Comparison of ENCODE assay signal across 10 cellular contexts in genomic region chr11:94513091-94513490, GRCh38. TPM values are rescaled to one million over a fixed set of nuclear protein-coding genes. Genes with fewer than 3 reads are reported as not detected.
DNase-seq lines count a peak whose midpoint lies in the region; ATAC-seq, FAIRE-seq and TF ChIP-seq lines count a peak whose summit lies in the region.
"Had no signal": no experiment of that assay in that cellular context is flagged by ENCODE, and none has a peak within 500 bp of the region (broad histone marks: within the 10 kb centered on the region; RNA-seq: fewer than 3 reads in every experiment).

No MANE protein-coding gene starts in this region.

- H3K4me3 Mint-ChIP-seq in CD8-positive, alpha-beta memory T cell: peak overlapping the region; percentile 26 to 89 (median 79)

- H3K9me3 Mint-ChIP-seq in CD8-positive, alpha-beta memory T cell: no peaks in the 10 kb centered on the region
- H3K9me3 Mint-ChIP-seq: dendritic cell treated with granulocyte-macrophage colony-stimulating factor and Interleukin-4, amounts not matched to agents 40 ng/mL and 50 ng/mL, for 4 days had no signal

- no peaks in the 10 kb centered on the region for H3K9me3 ChIP-seq in CD8-positive, alpha-beta memory T cell (ENCODE audit: low read length)
- H3K9me3 ChIP-seq in kidney (ENCODE audit: control insufficient read depth in 1 of 2, low read length in 2 of 2): no peaks in the 10 kb centered on the region

- POLR2A ChIA-PET in CD8-positive, alpha-beta memory T cell (lab: Charles Lee): interaction anchor here (1.0 kb wide), 1 partner anchor 19 kb away, joined by 3 read pairs; the partner anchor contains the start of genes ANKRD49 and MRE11

- peaks cover 16 to 19% (median 19%) of the 10 kb centered on the region in 3 donors for H3K4me1 Mint-ChIP-seq in CD8-positive, alpha-beta memory T cell

- peak overlapping the region in 1 of 2 donors; percentile 14 for H3K9ac ChIP-seq in kidney (ENCODE audit: low read length in 2 of 2)

- DNase-seq in CD8-positive, alpha-beta memory T cell: no peak
- DNase-seq in NCI-H526 (lab: John Stamatoyannopoulos, UW) (peak; percentile 75 to 82), left lobe of liver (ENCODE audit: low spot score) (peak; percentile 50), amygdala (lab: John Stamatoyannopoulos, UW) (no peak), kidney (no peak), activated T-cell treated with anti-CD3 and anti-CD28 coated beads for 4 hours (no peak)

- H3K27ac ChIP-seq in CD8-positive, alpha-beta memory T cell (ENCODE audit: low read depth, low read length): no peak overlapping the region
- no peak overlapping the region for H3K27ac ChIP-seq in kidney (ENCODE audit: low read depth in 2 of 2, low read length in 2 of 2)

- intact Hi-C loops in kidney (cut with DNase I): no loop called here

- H3K4me3 ChIP-seq in CD8-positive, alpha-beta memory T cell (ENCODE audit: low read length): no peak overlapping the region
- peak overlapping the region in 1 of 2 donors; percentile 69 for H3K4me3 ChIP-seq in kidney (ENCODE audit: low read length in 2 of 2)

- ATAC-seq in HG02981 (IDR thresholded peaks at IDR 0.05; ENCODE audit: unreplicated experiment) (peak; percentile 57), left lobe of liver (peak; percentile 71), HG03442 (IDR thresholded peaks at IDR 0.05; ENCODE audit: unreplicated experiment) (no peak)

- TF ChIP-seq CTCF in kidney (IDR thresholded peaks at IDR 0.05; ENCODE audit: borderline replicate concordance, extremely low read depth, insufficient read depth): no peak

- H3K27me3 Mint-ChIP-seq in CD8-positive, alpha-beta memory T cell: peaks cover 7 to 25% of the 10 kb centered on the region in 2 donors
- H3K27me3 Mint-ChIP-seq: dendritic cell treated with granulocyte-macrophage colony-stimulating factor and Interleukin-4, amounts not matched to agents 40 ng/mL and 50 ng/mL, for 4 days had no signal

- H3K36me3 Mint-ChIP-seq in CD8-positive, alpha-beta memory T cell: no peaks in the 10 kb centered on the region

- H3K4me1 ChIP-seq in CD8-positive, alpha-beta memory T cell (ENCODE audit: insufficient read depth, low read length): peaks cover 14% of the 10 kb centered on the region
- peaks cover 4 to 5% of the 10 kb centered on the region in 2 donors for H3K4me1 ChIP-seq in kidney (ENCODE audit: control insufficient read depth in 1 of 2, insufficient read depth in 1 of 2, low read depth in 1 of 2, low read length in 2 of 2)

- no peaks in the 10 kb centered on the region for H3K36me3 ChIP-seq in CD8-positive, alpha-beta memory T cell (ENCODE audit: insufficient read depth, low read length)
- no peaks in the 10 kb centered on the region for H3K36me3 ChIP-seq in kidney (ENCODE audit: control insufficient read depth in 1 of 2, insufficient read depth in 2 of 2, low read length in 2 of 2)

- CTCF ChIA-PET in CD8-positive, alpha-beta memory T cell (lab: Charles Lee): interaction anchor here (1.0 to 1.3 kb wide), 4 partner anchors 9 to 377 kb away, joined by 3 to 4 read pairs (median 4); no protein-coding TSS in a partner anchor

- H3K27ac Mint-ChIP-seq in CD8-positive, alpha-beta memory T cell: peak overlapping the region in 2 of 8 donors; percentile 71 to 84

- no peak for FAIRE-seq in kidney (lab: Jason Lieb, UNC)

- peaks cover 4% of the 10 kb centered on the region for H3K27me3 ChIP-seq in CD8-positive, alpha-beta memory T cell (ENCODE audit: insufficient read depth, low read length, poor library complexity, severe bottlenecking)

RNA-seq across cellular contexts. Expression of gene C11orf97, which starts 0.8 kb away (rescaled TPM):
- total RNA-seq in CD8-positive, alpha-beta memory T cell: not detected
- polyA plus RNA-seq in CD8-positive, alpha-beta memory T cell: not detected
- total RNA-seq in left lobe of liver (0.35 TPM), kidney (not detected)
- 1.5 TPM for polyA plus RNA-seq in kidney (ENCODE audit: insufficient read depth, low read depth, low replicate concordance)
- total RNA-seq: mucosa of gallbladder had no signal

RNA-seq across cellular contexts. Expression of gene ANKRD49, which starts 19.3 kb away (rescaled TPM):
- 10 to 100 TPM; 21.6 to 25.9 TPM for total RNA-seq in CD8-positive, alpha-beta memory T cell
- 28.3 TPM for polyA plus RNA-seq in CD8-positive, alpha-beta memory T cell
- total RNA-seq in left lobe of liver (4.3 TPM), kidney (17.1 TPM)
- polyA plus RNA-seq in kidney (ENCODE audit: insufficient read depth, low read depth, low replicate concordance): 12.7 TPM

RNA-seq across cellular contexts. Expression of gene MRE11, which starts 19.4 kb away (rescaled TPM):
- total RNA-seq in CD8-positive, alpha-beta memory T cell: 10 to 100 TPM; 39.8 to 40.0 TPM
- polyA plus RNA-seq in CD8-positive, alpha-beta memory T cell: 14.4 TPM
- total RNA-seq in left lobe of liver (3.9 TPM), kidney (16.6 TPM)
- polyA plus RNA-seq in kidney (ENCODE audit: insufficient read depth, low read depth, low replicate concordance): 3.5 TPM

RNA-seq across cellular contexts. Expression of gene FUT4, which starts 30.6 kb away (rescaled TPM):
- 1 to 10 TPM; 7.6 to 7.9 TPM for total RNA-seq in CD8-positive, alpha-beta memory T cell
- polyA plus RNA-seq in CD8-positive, alpha-beta memory T cell: 2.1 TPM
- total RNA-seq in left lobe of liver: 1.2 TPM
- total RNA-seq in kidney: 9.5 TPM
- polyA plus RNA-seq in kidney (ENCODE audit: insufficient read depth, low read depth, low replicate concordance): 1.2 TPM

RNA-seq across cellular contexts. Expression of gene PIWIL4, which starts 54.1 kb away (rescaled TPM):
- total RNA-seq in CD8-positive, alpha-beta memory T cell: under 1 TPM; 0.58 to 0.61 TPM
- 0.36 TPM for polyA plus RNA-seq in CD8-positive, alpha-beta memory T cell
- total RNA-seq in left lobe of liver (0.28 TPM), kidney (6.0 TPM)
- polyA plus RNA-seq in kidney (ENCODE audit: insufficient read depth, low read depth, low replicate concordance): 2.6 TPM

Comparison
In these comparisons a context has a peak if more than half of its experiments do, and no peak if none do; other contexts are left out.
1. DNase-seq: peak in NCI-H526 (2 of 2) and left lobe of liver (single experiment); none in CD8-positive, alpha-beta memory T cell (0 of 5), amygdala (0 of 56), kidney (single experiment) and activated T-cell treated with anti-CD3 and anti-CD28 coated beads for 4 hours (single experiment).